Comparison of ENCODE assay signal across 9 cellular contexts in genomic region chr3:45677045-45677436, GRCh38. TPM values are rescaled to one million over a fixed set of nuclear protein-coding genes. Genes with fewer than 3 reads are reported as not detected.
DNase-seq lines count a peak whose midpoint lies in the region; ATAC-seq, FAIRE-seq and TF ChIP-seq lines count a peak whose summit lies in the region.
"Had no signal": no experiment of that assay in that cellular context is flagged by ENCODE, and none has a peak within 500 bp of the region (broad histone marks: within the 10 kb centered on the region; RNA-seq: fewer than 3 reads in every experiment).

No MANE protein-coding gene starts in this region.

- FAIRE-seq in bronchial epithelial cell (lab: Jason Lieb, UNC) = peak; percentile 70

- no peaks in the 10 kb centered on the region for H3K9me3 ChIP-seq in lower lobe of right lung
- no peaks in the 10 kb centered on the region for H3K9me3 ChIP-seq in upper lobe of left lung
- no peaks in the 10 kb centered on the region for H3K9me3 ChIP-seq in OCI-LY7 (ENCODE audit: low read length)

- BruUV-seq in OCI-LY7 (replicated peaks; lab: Mats Ljungman, UMichigan) = no TSS peak

- no peaks in the 10 kb centered on the region for H3K9me2 ChIP-seq in OCI-LY7 (ENCODE audit: insufficient read depth, low read length)

- H3K27me3 ChIP-seq in bronchial epithelial cell (ENCODE audit: control insufficient read depth, insufficient read depth, low read length) (no peaks in the 10 kb centered on the region), lower lobe of right lung (ENCODE audit: low read depth) (no peaks in the 10 kb centered on the region), upper lobe of left lung (no peaks in the 10 kb centered on the region)

- intact Hi-C loops in lower lobe of right lung (cut with DNase I) = no loop called here
- intact Hi-C loops in OCI-LY7 (cut with micrococcal nuclease; ENCODE audit: unreplicated experiment) = no loop called here

- H3K79me2 ChIP-seq in OCI-LY7 (ENCODE audit: insufficient read depth, low read depth, low read length) = no peaks in the 10 kb centered on the region

- DNase-seq in EH (ENCODE audit: low read depth) (peak; percentile 87), T-helper 22 cell (ENCODE audit: low read depth) (peak; percentile 39), bronchial epithelial cell (ENCODE audit: low read depth) (peak; percentile 88), lower lobe of right lung (no peak), upper lobe of left lung (peak; percentile 39 to 85), OCI-LY7 (ENCODE audit: low spot score) (no peak), iPS-NIHi7 (ENCODE audit: extremely low spot score) (no peak)
- DNase-seq: left cardiac atrium had no signal

- POLR2A ChIA-PET in OCI-LY7 (lab: Charles Lee) = interaction anchor here (0.9 to 1.6 kb wide), 3 partner anchors 10 to 126 kb away, joined by 3 to 4 read pairs (median 3); partner anchors contain the start of gene SACM1L

- H3K36me3 ChIP-seq in bronchial epithelial cell (ENCODE audit: control insufficient read depth, insufficient read depth, low read length) (peaks cover 10% of the 10 kb centered on the region), lower lobe of right lung (peaks cover 74% of the 10 kb centered on the region), upper lobe of left lung (peaks cover 19 to 57% (median 37%) of the 10 kb centered on the region in 4 donors), OCI-LY7 (ENCODE audit: insufficient read depth, low read length) (no peaks in the 10 kb centered on the region; the same call in 1 of the 2 replicates)

- 22 to 25% methylated on average over 5 of the region's 5 CpGs for WGBS in upper lobe of left lung, 2 donors

- CTCF ChIA-PET in OCI-LY7 (lab: Charles Lee; ENCODE audit: unreplicated experiment) = no interaction called here

- H3K27ac ChIP-seq in lower lobe of right lung (peak overlapping the region; percentile 69), upper lobe of left lung (peak overlapping the region; percentile 68 to 91 (median 78)), OCI-LY7 (ENCODE audit: low read depth, low read length, poor library complexity, severe bottlenecking) (no peak overlapping the region)

- H3K4me2 ChIP-seq in OCI-LY7 (ENCODE audit: low read length) = no peak overlapping the region

- TF ChIP-seq CTCF in bronchial epithelial cell (IDR thresholded peaks at IDR 0.05; ENCODE audit: insufficient read depth, low read length, severe bottlenecking) = no peak
- TF ChIP-seq CTCF in lower lobe of right lung (IDR thresholded peaks at IDR 0.05) = no peak
- no peak for TF ChIP-seq CTCF in upper lobe of left lung (IDR thresholded peaks at IDR 0.05)
- TF ChIP-seq CTCF in OCI-LY7 (conservative IDR thresholded peaks at IDR 0.05; ENCODE audit: low read length) = no peak

- TF ChIP-seq EP300 in upper lobe of left lung (IDR thresholded peaks at IDR 0.05) = peak in 2 of 4 donors; percentile 50 to 71

- H3K4me3 ChIP-seq in bronchial epithelial cell (ENCODE audit: low read depth, low read length) (no peak overlapping the region), lower lobe of right lung (no peak overlapping the region), upper lobe of left lung (no peak overlapping the region), OCI-LY7 (ENCODE audit: low read depth, low read length, poor library complexity, severe bottlenecking) (no peak overlapping the region)

- no peak overlapping the region for H2AFZ ChIP-seq in OCI-LY7 (ENCODE audit: low read length)

- ATAC-seq in lower lobe of right lung (peak; percentile 78 to 83), upper lobe of left lung (ENCODE audit: low FRiP score in 2 of 2) (peak; percentile 44 to 78), GM18909 (IDR thresholded peaks at IDR 0.05; ENCODE audit: poor library complexity, unreplicated experiment) (no peak)

- no peak for TF ChIP-seq POLR2A in upper lobe of left lung (IDR thresholded peaks at IDR 0.05)

- peaks cover 25% of the 10 kb centered on the region for H3K4me1 ChIP-seq in lower lobe of right lung
- H3K4me1 ChIP-seq in upper lobe of left lung = peaks cover 23 to 32% (median 26%) of the 10 kb centered on the region in 4 donors
- no peaks in the 10 kb centered on the region for H3K4me1 ChIP-seq in OCI-LY7 (ENCODE audit: insufficient read depth, low read length, poor library complexity, severe bottlenecking)

- H4K20me1 ChIP-seq in OCI-LY7 (ENCODE audit: insufficient read depth, low read length) = no peaks in the 10 kb centered on the region

RNA-seq across cellular contexts. Expression of gene SACM1L, which starts 12.2 kb away (rescaled TPM):
- total RNA-seq in bronchial epithelial cell = 26.6 and 30.6 TPM in 2 replicates
- 80.5 TPM for total RNA-seq in lower lobe of right lung
- 100 to 1,000 TPM in 1 of 6 donors, 10 to 100 TPM in 5; 29.9 to 102 (median 63.9) TPM for total RNA-seq in upper lobe of left lung
- total RNA-seq in OCI-LY7 (2014; rRNA removed; shearing (Covaris generic)) = 35.5 and 35.9 TPM in 2 replicates
- total RNA-seq in OCI-LY7 (2022) = 54.9 and 59.4 TPM in 2 replicates

Comparison
In these comparisons a context has a peak if more than half of its experiments do, and no peak if none do; other contexts are left out.
1. DNase-seq: peak in EH (single experiment), T-helper 22 cell (single experiment), bronchial epithelial cell (single experiment) and upper lobe of left lung (2 of 2); none in lower lobe of right lung (single experiment), OCI-LY7 (single experiment) and iPS-NIHi7 (single experiment).